ENCODE assay signal across 14 cellular contexts in the genomic region with DNA sequence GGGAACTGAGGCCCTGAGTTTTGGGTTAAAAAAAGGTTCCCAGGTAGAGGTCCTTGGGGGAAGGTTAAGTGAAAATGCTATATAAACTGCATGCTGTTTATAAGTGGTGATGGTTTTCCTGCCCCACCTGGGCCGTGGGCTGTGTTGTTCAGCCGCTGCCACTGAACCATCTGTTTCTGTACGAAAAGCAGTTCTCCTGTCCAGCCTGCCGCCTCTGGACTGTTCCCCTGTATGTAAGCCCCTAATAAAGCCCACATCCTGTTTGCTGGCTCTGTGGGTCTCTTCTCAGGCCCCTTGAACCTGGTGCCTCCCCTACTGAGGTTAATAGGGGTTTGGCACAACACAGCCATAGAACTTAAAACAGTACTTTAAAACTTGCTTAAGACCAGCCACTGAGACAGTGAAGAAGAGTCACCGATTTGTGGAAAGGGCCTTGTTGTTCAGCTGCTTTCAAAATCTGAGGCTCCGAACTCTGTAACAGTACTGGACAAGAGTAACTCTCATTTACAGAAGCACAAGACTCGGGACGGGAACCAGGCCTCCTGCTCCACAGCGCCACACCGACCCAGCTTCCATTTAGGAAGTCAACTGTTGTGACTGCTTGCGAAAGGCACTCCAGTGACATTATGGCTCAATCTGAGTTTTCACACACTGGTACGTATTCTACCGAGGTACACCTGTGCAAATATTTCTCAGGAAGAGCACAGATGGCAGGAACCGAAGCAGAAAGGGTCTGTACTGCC.
DNase-seq lines count a peak whose midpoint lies in the region; ATAC-seq, FAIRE-seq and TF ChIP-seq lines count a peak whose summit lies in the region.
"Had no signal": no experiment of that assay in that cellular context is flagged by ENCODE, and none has a peak within 500 bp of the region (broad histone marks: within the 10 kb centered on the region; RNA-seq: fewer than 3 reads in every experiment).

No MANE protein-coding gene starts in this region.

- no peaks in the 10 kb centered on the region for H3K79me2 ChIP-seq in GM12878 (ENCODE audit: control insufficient read depth, insufficient read depth, low read length)

- H3K4me1 ChIP-seq in GM12878 (ENCODE audit: control insufficient read depth, insufficient read depth, low read length) (no peaks in the 10 kb centered on the region), sigmoid colon (peaks cover 0 to 8% (median 0%) of the 10 kb centered on the region in 4 donors), BE2C (peaks cover 7% of the 10 kb centered on the region; the same call in 1 of the 2 replicates)

- H3K9ac ChIP-seq in GM12878 (ENCODE audit: control insufficient read depth, insufficient read depth, low read length), result no peak overlapping the region

- no peak for FAIRE-seq in GM12878 (lab: Jason Lieb, UNC)
- FAIRE-seq: K562 had no signal

- H3K27me3 ChIP-seq in GM12878 (replicated peaks in 1 of 2; ENCODE audit: control insufficient read depth in 2 of 2, insufficient read depth in 2 of 2, low read length in 1 of 2) (no peaks in the 10 kb centered on the region), sigmoid colon (no peaks in the 10 kb centered on the region), BE2C (no peaks in the 10 kb centered on the region)
- H3K27me3 ChIP-seq: tibial nerve had no signal

- H3K4me3 Mint-ChIP-seq in activated T-cell treated with anti-CD3 and anti-CD28 coated beads, Interleukin-2, amount 50 U/mL, for 24 hours, result no peak overlapping the region
- H3K4me3 Mint-ChIP-seq in activated T-cell treated with anti-CD3 and anti-CD28 coated beads, Interleukin-2, amount 50 U/mL, for 72 hours, result no peak overlapping the region
- no peak overlapping the region for H3K4me3 Mint-ChIP-seq in CD14-positive monocyte
- H3K4me3 Mint-ChIP-seq: activated B cell treated with CpG ODN at 0.5 μM for 24 hours had no signal

- H3K9me3 Mint-ChIP-seq in activated T-cell treated with anti-CD3 and anti-CD28 coated beads, Interleukin-2, amount 50 U/mL, for 24 hours, result no peaks in the 10 kb centered on the region
- no peaks in the 10 kb centered on the region for H3K9me3 Mint-ChIP-seq in activated T-cell treated with anti-CD3 and anti-CD28 coated beads, Interleukin-2, amount 50 U/mL, for 72 hours
- H3K9me3 Mint-ChIP-seq in CD14-positive monocyte, result peaks cover 0 to 1% (median 0%) of the 10 kb centered on the region in 7 donors
- H3K9me3 Mint-ChIP-seq: activated B cell treated with CpG ODN at 0.5 μM for 24 hours had no signal

- no peak for TF ChIP-seq CTCF in GM12878 (IDR thresholded peaks at IDR 0.05 in 2 of 3, conservative IDR thresholded peaks at IDR 0.05 in 1 of 3; ENCODE audit: control insufficient read depth in 2 of 3, extremely low read depth in 1 of 3, insufficient read depth in 1 of 3, low read depth in 3 of 3, low read length in 3 of 3)
- TF ChIP-seq CTCF in sigmoid colon (IDR thresholded peaks at IDR 0.05), result no peak
- TF ChIP-seq CTCF in BE2C (IDR thresholded peaks at IDR 0.05; ENCODE audit: low read depth, low read length), result no peak
- no peak for TF ChIP-seq CTCF in CD14-positive monocyte (IDR thresholded peaks at IDR 0.05)

- no peak for DNase-seq in activated T-cell treated with anti-CD3 and anti-CD28 coated beads, Interleukin-2, amount 50 U/mL, for 24 hours
- DNase-seq in activated T-cell treated with anti-CD3 and anti-CD28 coated beads, Interleukin-2, amount 50 U/mL, for 72 hours, result no peak
- DNase-seq in NCI-H2081 treated with DMSO at 0.1 percent for 48 hours (lab: John Stamatoyannopoulos, UW) (peak; percentile 96), GM12878 (ENCODE audit: low read depth, low spot score) (no peak), sigmoid colon (peak; percentile 33), glomerular visceral epithelial cell (ENCODE audit: extremely low spot score) (no peak), BE2C (no peak), CD14-positive monocyte (ENCODE audit: low spot score) (no peak)
- DNase-seq: activated B cell treated with CpG ODN at 0.5 μM for 24 hours; dermis blood vessel endothelial cell; stimulated activated CD4-positive, alpha-beta T cell treated with anti-CD3 and anti-CD28 coated beads, Interleukin-15, amount 100 ng/mL, for 24 hours had no signal

- H3K4me1 Mint-ChIP-seq in activated T-cell treated with anti-CD3 and anti-CD28 coated beads, Interleukin-2, amount 50 U/mL, for 24 hours (ENCODE audit: low read depth), result no peaks in the 10 kb centered on the region
- H3K4me1 Mint-ChIP-seq in activated T-cell treated with anti-CD3 and anti-CD28 coated beads, Interleukin-2, amount 50 U/mL, for 72 hours (ENCODE audit: low read depth), result no peaks in the 10 kb centered on the region
- no peaks in the 10 kb centered on the region for H3K4me1 Mint-ChIP-seq in CD14-positive monocyte
- H3K4me1 Mint-ChIP-seq: activated B cell treated with CpG ODN at 0.5 μM for 24 hours had no signal

- no peaks in the 10 kb centered on the region for H3K27me3 Mint-ChIP-seq in activated T-cell treated with anti-CD3 and anti-CD28 coated beads, Interleukin-2, amount 50 U/mL, for 24 hours
- H3K27me3 Mint-ChIP-seq in activated T-cell treated with anti-CD3 and anti-CD28 coated beads, Interleukin-2, amount 50 U/mL, for 72 hours (ENCODE audit: low read depth), result no peaks in the 10 kb centered on the region
- H3K27me3 Mint-ChIP-seq in CD14-positive monocyte (ENCODE audit: low read depth in 3 of 3), result peaks cover 0 to 1% (median 1%) of the 10 kb centered on the region in 3 donors
- H3K27me3 Mint-ChIP-seq: activated B cell treated with CpG ODN at 0.5 μM for 24 hours had no signal

- H3K27ac Mint-ChIP-seq in activated T-cell treated with anti-CD3 and anti-CD28 coated beads, Interleukin-2, amount 50 U/mL, for 24 hours, result peak overlapping the region; percentile 50
- no peak overlapping the region for H3K27ac Mint-ChIP-seq in activated T-cell treated with anti-CD3 and anti-CD28 coated beads, Interleukin-2, amount 50 U/mL, for 72 hours
- H3K27ac Mint-ChIP-seq in CD14-positive monocyte, result peak overlapping the region in 1 of 7 donors; percentile 21
- H3K27ac Mint-ChIP-seq: activated B cell treated with CpG ODN at 0.5 μM for 24 hours had no signal

- intact Hi-C loops in GM12878 (cut with micrococcal nuclease; ENCODE audit: unreplicated experiment) (no loop called here), sigmoid colon (cut with DNase I) (no loop called here), CD14-positive monocyte (cut with micrococcal nuclease) (no loop called here)

- H3K27ac ChIP-seq in GM12878 (ENCODE audit: control insufficient read depth, insufficient read depth) (no peak overlapping the region), sigmoid colon (no peak overlapping the region)
- H3K27ac ChIP-seq: tibial nerve had no signal

- H3K4me2 ChIP-seq in GM12878 (ENCODE audit: control insufficient read depth, insufficient read depth), result no peak overlapping the region

- H3K4me3 ChIP-seq in GM12878 (no peak overlapping the region), sigmoid colon (no peak overlapping the region), BE2C (ENCODE audit: low read depth, low read length) (no peak overlapping the region)
- H3K4me3 ChIP-seq: K562, tibial nerve had no signal

- BruUV-seq in GM12878 (replicated peaks; lab: Mats Ljungman, UMichigan), result no TSS peak

- peaks cover 5 to 15% of the 10 kb centered on the region in 2 experiments for H3K36me3 ChIP-seq in GM12878 (ENCODE audit: control insufficient read depth in 2 of 2, insufficient read depth in 2 of 2, low read length in 1 of 2)
- H3K36me3 ChIP-seq in sigmoid colon, result peaks cover 7 to 44% (median 19%) of the 10 kb centered on the region in 4 donors
- peaks cover 34% of the 10 kb centered on the region for H3K36me3 ChIP-seq in BE2C

- WGBS in GM12878 (ENCODE audit: insufficient coverage, insufficient replicate concordance, low lambda C conversion rate, missing lambda C conversion rate), result 95% methylated on average over 14 of the region's 14 CpGs
- WGBS in sigmoid colon, 2 donors, result 62 to 72% methylated on average over 14 of the region's 14 CpGs

- H4K20me1 ChIP-seq in GM12878 (ENCODE audit: control insufficient read depth, insufficient read depth), result no peaks in the 10 kb centered on the region

- SMC1A ChIA-PET in GM12878 (lab: Charles Lee; ENCODE audit: uncharacterized antibody, unreplicated experiment), result no interaction called here

- H3K36me3 Mint-ChIP-seq in activated T-cell treated with anti-CD3 and anti-CD28 coated beads, Interleukin-2, amount 50 U/mL, for 24 hours (ENCODE audit: low read depth), result peaks cover 69% of the 10 kb centered on the region
- peaks cover 0 to 1% of the 10 kb centered on the region in 2 donors for H3K36me3 Mint-ChIP-seq in activated T-cell treated with anti-CD3 and anti-CD28 coated beads, Interleukin-2, amount 50 U/mL, for 72 hours (ENCODE audit: insufficient read depth in 2 of 2)
- H3K36me3 Mint-ChIP-seq in CD14-positive monocyte, result peaks cover 47 to 60% of the 10 kb centered on the region in 2 donors

- TF ChIP-seq EP300 in GM12878 (IDR thresholded peaks at IDR 0.05; ENCODE audit: borderline replicate concordance in 1 of 2, control insufficient read depth in 1 of 2, low read depth in 2 of 2, low read length in 2 of 2) (no peak), sigmoid colon (IDR thresholded peaks at IDR 0.05) (no peak)

- in situ Hi-C loops in GM12878 (cut with MboI), result no loop called here

- H3K9me3 ChIP-seq in GM12878 (replicated peaks; ENCODE audit: control insufficient read depth, insufficient read depth, low read length), result no peaks in the 10 kb centered on the region
- no peaks in the 10 kb centered on the region for H3K9me3 ChIP-seq in sigmoid colon
- no peaks in the 10 kb centered on the region for H3K9me3 ChIP-seq in BE2C
- H3K9me3 ChIP-seq: tibial nerve had no signal

- 0 out of 2 replicates have a peak, but pooled peaks have one; percentile 27 for TF ChIP-seq POLR2A in GM12878 (IDR thresholded peaks at IDR 0.05; ENCODE audit: low read depth, low read length)
- TF ChIP-seq POLR2A in sigmoid colon (IDR thresholded peaks at IDR 0.05), result no peak

- no peak for ATAC-seq in activated T-cell treated with anti-CD3 and anti-CD28 coated beads, Interleukin-2, amount 50 U/mL, for 72 hours (replicated peaks in 1 of 2)
- ATAC-seq in GM12878, result no peak
- ATAC-seq: SK-N-SH treated with all-trans-retinoic acid at 6 μM for 48 hours had no signal

- no peak for TF ChIP-seq RAD21 in GM12878 (IDR thresholded peaks at IDR 0.05; ENCODE audit: insufficient read depth, low read depth, low read length)

- POLR2A ChIA-PET in GM12878 (lab: Charles Lee), result no interaction called here

- CTCF ChIA-PET in GM12878 (lab: Yijun Ruan, JAX), result no interaction called here

- no peak overlapping the region for H2AFZ ChIP-seq in GM12878 (ENCODE audit: control insufficient read depth, low read depth, low read length)

- RAD21 ChIA-PET in GM12878 (lab: Charles Lee; ENCODE audit: unreplicated experiment), result no interaction called here

Comparison
In these comparisons a context has a peak if more than half of its experiments do, and no peak if none do; other contexts are left out.
1. DNase-seq: peak in NCI-H2081 treated with DMSO at 0.1 percent for 48 hours (single experiment) and sigmoid colon (single experiment); none in activated T-cell treated with anti-CD3 and anti-CD28 coated beads, Interleukin-2, amount 50 U/mL, for 24 hours (single experiment), activated T-cell treated with anti-CD3 and anti-CD28 coated beads, Interleukin-2, amount 50 U/mL, for 72 hours (0 of 2), GM12878 (single experiment), glomerular visceral epithelial cell (single experiment), BE2C (single experiment) and CD14-positive monocyte (single experiment).